Comparison of ENCODE assay signal across 1 cellular context in the genomic region with DNA sequence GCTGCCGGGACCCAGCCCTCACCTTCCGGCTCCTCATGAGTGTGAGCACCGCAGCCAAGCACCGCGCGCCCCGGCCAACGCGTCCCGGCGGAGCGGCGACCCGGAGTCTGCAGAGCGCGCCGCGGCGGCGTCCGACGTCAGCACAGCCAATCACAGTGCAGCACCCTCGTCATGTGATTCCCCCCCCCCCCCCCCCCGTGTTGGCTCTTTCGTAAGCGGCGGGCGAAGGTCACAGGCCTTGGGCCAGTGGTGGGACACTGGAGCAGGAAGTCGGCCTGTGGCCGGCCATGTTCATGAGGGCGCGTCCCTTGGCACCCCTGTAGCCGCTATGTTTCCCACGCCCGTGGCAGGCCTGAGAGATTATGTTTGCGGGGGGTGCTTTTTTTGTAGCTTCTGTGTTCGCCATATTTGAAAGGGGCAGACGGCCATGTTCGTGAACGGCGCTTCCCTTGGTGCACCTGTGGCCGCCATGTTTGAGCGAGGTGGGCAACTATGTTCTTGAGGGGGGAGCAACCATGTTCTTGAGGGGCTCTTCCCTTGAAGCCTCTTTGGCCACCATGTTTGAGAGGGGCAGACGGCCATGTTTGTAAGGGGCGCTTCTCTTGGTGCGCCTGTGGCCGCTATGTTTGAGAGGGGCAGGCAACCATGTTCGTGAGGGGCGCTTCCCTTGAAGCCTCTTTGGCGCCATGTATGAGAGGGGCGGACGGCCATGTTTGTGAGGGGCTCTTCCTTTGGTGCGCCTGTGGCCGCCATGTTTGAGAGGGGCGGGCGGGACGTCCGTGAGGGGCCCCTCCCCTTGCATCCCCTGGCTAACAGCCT.
TF ChIP-seq lines count a peak whose summit lies in the region.

Gene C1orf174, minus strand, starts transcription at position 123 of the 819 bp plus-strand sequence. Its CDS starts 86 bp downstream, at position 37.

TF ChIP-seq in SK-N-SH treated with all-trans-retinoic acid at 6 μM for 48 hours, 23 proteins besides CTCF, POLR2A, EP300 and RAD21 (continued from another document):
- TF ChIP-seq ZNF70 (CRISPR knock-in tag; IDR thresholded peaks at IDR 0.05) (no peak; the same call in 1 of the 2 replicates), TSHZ2 (CRISPR knock-in tag; IDR thresholded peaks at IDR 0.05) (peak; percentile 97), TCF4 (CRISPR knock-in tag; IDR thresholded peaks at IDR 0.05; ENCODE audit: borderline replicate concordance) (no peak), OSR1 (CRISPR knock-in tag; IDR thresholded peaks at IDR 0.05) (0 out of 2 replicates have a peak, but pooled peaks have one; percentile 78), ZFP3 (CRISPR knock-in tag; IDR thresholded peaks at IDR 0.05) (peak; percentile 81), ARNTL (CRISPR knock-in tag; IDR thresholded peaks at IDR 0.05; ENCODE audit: borderline replicate concordance, low read depth) (no peak)
- TF ChIP-seq, protein P1, sequence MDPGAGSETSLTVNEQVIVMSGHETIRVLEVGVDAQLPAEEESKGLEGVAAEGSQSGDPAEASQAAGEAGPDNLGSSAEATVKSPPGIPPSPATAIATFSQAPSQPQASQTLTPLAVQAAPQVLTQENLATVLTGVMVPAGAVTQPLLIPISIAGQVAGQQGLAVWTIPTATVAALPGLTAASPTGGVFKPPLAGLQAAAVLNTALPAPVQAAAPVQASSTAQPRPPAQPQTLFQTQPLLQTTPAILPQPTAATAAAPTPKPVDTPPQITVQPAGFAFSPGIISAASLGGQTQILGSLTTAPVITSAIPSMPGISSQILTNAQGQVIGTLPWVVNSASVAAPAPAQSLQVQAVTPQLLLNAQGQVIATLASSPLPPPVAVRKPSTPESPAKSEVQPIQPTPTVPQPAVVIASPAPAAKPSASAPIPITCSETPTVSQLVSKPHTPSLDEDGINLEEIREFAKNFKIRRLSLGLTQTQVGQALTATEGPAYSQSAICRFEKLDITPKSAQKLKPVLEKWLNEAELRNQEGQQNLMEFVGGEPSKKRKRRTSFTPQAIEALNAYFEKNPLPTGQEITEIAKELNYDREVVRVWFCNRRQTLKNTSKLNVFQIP (CRISPR knock-in tag; IDR thresholded peaks at IDR 0.05; ENCODE audit: borderline replicate concordance, low read depth) = no peak
TF ChIP-seq in SK-N-SH treated with all-trans-retinoic acid at 6 μM for 48 hours: peak in this region for 13.
